In the genomic region with DNA sequence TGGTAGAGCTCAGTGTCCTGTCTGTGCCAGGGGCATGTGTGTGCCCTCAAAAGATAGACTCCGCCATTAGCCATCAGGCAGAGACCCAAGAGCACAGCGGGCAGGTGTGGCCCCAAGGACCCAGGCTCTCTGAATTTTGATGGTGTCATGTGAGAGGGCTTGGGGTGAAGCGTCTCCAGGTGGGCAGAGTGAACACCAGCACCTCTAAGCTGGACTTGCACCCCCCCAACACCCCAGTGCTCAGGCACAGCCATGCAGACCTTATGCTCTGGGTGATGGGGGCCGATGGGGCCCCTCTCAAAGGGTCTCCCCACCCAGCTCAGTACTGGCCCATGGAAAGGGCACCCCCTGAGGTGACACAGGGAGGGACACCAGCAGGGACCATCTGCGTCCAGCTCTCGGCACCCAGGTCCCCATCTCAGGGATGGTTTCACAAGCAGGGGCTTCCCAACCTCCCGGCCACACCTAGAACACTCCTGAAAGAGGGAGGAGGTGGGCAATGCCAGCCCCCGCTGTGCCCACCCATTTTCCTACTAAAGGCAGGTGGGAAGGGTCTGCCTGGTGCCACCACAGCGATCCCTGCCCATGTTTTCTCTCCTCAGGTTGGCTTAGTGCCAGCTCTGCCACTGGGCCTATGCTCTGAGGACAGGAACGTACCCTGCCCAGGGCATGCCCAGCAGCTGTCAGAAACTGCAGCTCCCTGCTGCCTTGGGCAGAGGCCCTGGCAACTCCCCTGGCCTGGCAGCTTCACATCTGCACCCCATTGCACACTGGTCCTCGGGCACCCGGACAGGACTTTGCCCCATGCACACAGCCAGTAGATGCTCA, we compare ENCODE assay signal across 11 cellular contexts. TPM values are rescaled to one million over a fixed set of nuclear protein-coding genes. Genes with fewer than 3 reads are reported as not detected.
DNase-seq lines count a peak whose midpoint lies in the region; ATAC-seq and TF ChIP-seq lines count a peak whose summit lies in the region.
"Had no signal": no experiment of that assay in that cellular context is flagged by ENCODE, and none has a peak within 500 bp of the region (broad histone marks: within the 10 kb centered on the region; RNA-seq: fewer than 3 reads in every experiment).

No MANE protein-coding gene starts in this region.

- CTCF ChIA-PET in T-cell (lab: Charles Lee), result interaction anchor here in 1 of 2 donors (0.6 kb wide), 1 partner anchor 36 kb away, joined by 3 read pairs; no protein-coding TSS in a partner anchor

- peaks cover 4% of the 10 kb centered on the region for H3K9me3 Mint-ChIP-seq in activated naive CD8-positive, alpha-beta T cell (ENCODE audit: low read depth)
- H3K9me3 Mint-ChIP-seq in activated naive CD8-positive, alpha-beta T cell treated with anti-CD3 and anti-CD28 coated beads for 36 hours, result peaks cover 9% of the 10 kb centered on the region
- peaks cover 0 to 5% (median 1%) of the 10 kb centered on the region in 3 donors for H3K9me3 Mint-ChIP-seq in T-cell

- no peaks in the 10 kb centered on the region for H3K9me3 ChIP-seq in upper lobe of right lung

- intact Hi-C loops in left colon (cut with DNase I, micrococcal nuclease) (no loop called here), upper lobe of right lung (cut with DNase I) (no loop called here)

- no peak for TF ChIP-seq CTCF in upper lobe of right lung (IDR thresholded peaks at IDR 0.05)

- H3K4me1 ChIP-seq in upper lobe of right lung, result no peaks in the 10 kb centered on the region

- H3K4me3 ChIP-seq in upper lobe of right lung, result no peak overlapping the region

- no peak overlapping the region for H3K4me3 Mint-ChIP-seq in activated naive CD8-positive, alpha-beta T cell
- no peak overlapping the region for H3K4me3 Mint-ChIP-seq in activated naive CD8-positive, alpha-beta T cell treated with anti-CD3 and anti-CD28 coated beads for 36 hours
- peak overlapping the region; percentile 69 to 85 (median 80) for H3K4me3 Mint-ChIP-seq in T-cell

- H3K27ac Mint-ChIP-seq in activated naive CD8-positive, alpha-beta T cell, result peak overlapping the region; percentile 50
- H3K27ac Mint-ChIP-seq in activated naive CD8-positive, alpha-beta T cell treated with anti-CD3 and anti-CD28 coated beads for 36 hours, result no peak overlapping the region
- H3K27ac Mint-ChIP-seq in T-cell, result peak overlapping the region; percentile 81 to 82

- POLR2A ChIA-PET in T-cell (lab: Charles Lee), result interaction anchor here in 1 of 2 donors (1.0 kb wide), 1 partner anchor 8 kb away, joined by 4 read pairs; no protein-coding TSS in a partner anchor

- no peaks in the 10 kb centered on the region for H3K27me3 Mint-ChIP-seq in activated naive CD8-positive, alpha-beta T cell
- no peaks in the 10 kb centered on the region for H3K27me3 Mint-ChIP-seq in activated naive CD8-positive, alpha-beta T cell treated with anti-CD3 and anti-CD28 coated beads for 36 hours
- no peaks in the 10 kb centered on the region for H3K27me3 Mint-ChIP-seq in T-cell

- H3K27ac ChIP-seq in upper lobe of right lung, result no peak overlapping the region

- peaks cover 11% of the 10 kb centered on the region for H3K36me3 ChIP-seq in upper lobe of right lung

- peaks cover 58% of the 10 kb centered on the region for H3K4me1 Mint-ChIP-seq in activated naive CD8-positive, alpha-beta T cell (ENCODE audit: low read depth)
- peaks cover 57% of the 10 kb centered on the region for H3K4me1 Mint-ChIP-seq in activated naive CD8-positive, alpha-beta T cell treated with anti-CD3 and anti-CD28 coated beads for 36 hours
- H3K4me1 Mint-ChIP-seq in T-cell, result peaks cover 48 to 71% (median 63%) of the 10 kb centered on the region in 3 donors

- peaks cover 8% of the 10 kb centered on the region for H3K36me3 Mint-ChIP-seq in activated naive CD8-positive, alpha-beta T cell
- peaks cover 40% of the 10 kb centered on the region for H3K36me3 Mint-ChIP-seq in activated naive CD8-positive, alpha-beta T cell treated with anti-CD3 and anti-CD28 coated beads for 36 hours
- H3K36me3 Mint-ChIP-seq in T-cell, result peaks cover under 1% of the 10 kb centered on the region

- H3K27me3 ChIP-seq in upper lobe of right lung, result no peaks in the 10 kb centered on the region

- ATAC-seq in T-cell (replicated peaks in 1 of 4) (no peak), left colon (peak; percentile 16), upper lobe of right lung (no peak), GM21576 (IDR thresholded peaks at IDR 0.05; ENCODE audit: unreplicated experiment) (no peak)

- DNase-seq in activated naive CD8-positive, alpha-beta T cell treated with anti-CD3 and anti-CD28 coated beads for 36 hours, result no peak
- DNase-seq in T-cell (no peak), left colon (no peak), upper lobe of right lung (peak; percentile 61), GM03348 (ENCODE audit: low spot score) (no peak), epidermal melanocyte (ENCODE audit: insufficient read length, low spot score) (no peak)
- DNase-seq: activated CD4-positive, alpha-beta T cell treated with anti-CD3 and anti-CD28 coated beads for 48 hours; left cardiac atrium; NK-92 treated with Interleukin-12 subunit alpha and Interleukin-12 subunit beta, amount 100 ng/mL, for 24 hours had no signal

RNA-seq across cellular contexts. Expression of a gene that starts 3.5 kb away (rescaled TPM):
- total RNA-seq in activated naive CD8-positive, alpha-beta T cell treated with anti-CD3 and anti-CD28 coated beads for 36 hours, result 10 to 100 TPM; 41.5 to 44.7 TPM
- total RNA-seq in T-cell (10 to 100 TPM; 22.8 to 92.0 (median 46.2) TPM), left colon (1 to 10 TPM in 1 of 2 donors, under 1 TPM in 1; 0.85 to 1.8 TPM), upper lobe of right lung (9.6 TPM)

RNA-seq across cellular contexts. Expression of a gene that starts 40.0 kb away (rescaled TPM):
- 10 to 100 TPM; 47.9 to 48.8 TPM for total RNA-seq in activated naive CD8-positive, alpha-beta T cell treated with anti-CD3 and anti-CD28 coated beads for 36 hours
- 10 to 100 TPM; 32.2 to 53.0 (median 49.8) TPM for total RNA-seq in T-cell
- total RNA-seq in left colon, result 10 to 100 TPM; 44.5 to 53.4 TPM
- total RNA-seq in upper lobe of right lung, result 73.5 TPM

Comparison
In these comparisons a context has a peak if more than half of its experiments do, and no peak if none do; other contexts are left out.
1. H3K4me3 Mint-ChIP-seq: peak in T-cell (3 of 3); none in activated naive CD8-positive, alpha-beta T cell (single experiment) and activated naive CD8-positive, alpha-beta T cell treated with anti-CD3 and anti-CD28 coated beads for 36 hours (single experiment).